ENCODE assay signal across 34 cellular contexts in the genomic region with DNA sequence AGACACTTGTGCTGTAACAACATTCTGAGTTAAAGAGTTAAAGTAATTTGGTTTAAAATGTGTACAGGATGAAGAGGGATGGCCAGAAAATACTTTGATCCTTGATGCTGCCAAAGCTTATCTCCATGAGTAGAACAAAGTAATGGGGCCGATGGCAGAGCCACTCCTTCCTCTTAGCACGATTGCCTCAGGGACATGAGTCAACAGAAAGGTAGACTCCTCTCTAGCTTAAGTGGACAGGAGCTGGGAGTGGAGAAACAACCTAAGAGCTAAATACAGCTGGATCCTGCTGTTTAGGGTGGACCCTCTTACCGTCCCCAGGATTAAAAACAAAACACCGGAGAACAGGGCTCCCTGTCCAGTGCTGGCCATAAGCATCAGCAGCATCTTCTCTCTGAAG.
"Had no signal": no experiment of that assay in that cellular context is flagged by ENCODE, and none has a peak within 500 bp of the region (broad histone marks: within the 10 kb centered on the region; RNA-seq: fewer than 3 reads in every experiment).

No MANE protein-coding gene starts in this region.

- DNase-seq: activated B cell treated with CpG ODN at 0.5 μM for 24 hours; activated CD4-positive, alpha-beta memory T cell treated with anti-CD3 and anti-CD28 coated beads for 36 hours; activated CD4-positive, alpha-beta T cell treated with anti-CD3 and anti-CD28 coated beads for 4 hours; activated CD4-positive, alpha-beta T cell treated with anti-CD3 and anti-CD28 coated beads, Interleukin-2, amount 50 U/mL, for 1 hour; activated CD4-positive, CD25-positive, alpha-beta regulatory T cell treated with anti-CD3 and anti-CD28 coated beads, Interleukin-2, amount 50 U/mL, for 72 hours; activated CD8-positive, alpha-beta memory T cell treated with anti-CD3 and anti-CD28 coated beads, Interleukin-2, amount 50 U/mL, for 4 hours; activated gamma-delta T cell treated with Interleukin-2 at 50 U/mL for 16 hours; activated naive CD4-positive, alpha-beta T cell treated with anti-CD3 and anti-CD28 coated beads for 36 hours; activated naive CD8-positive, alpha-beta T cell treated with anti-CD3 and anti-CD28 coated beads, Interleukin-2, amount 50 U/mL, for 24 hours; activated T-cell treated with anti-CD3 and anti-CD28 coated beads for 4 hours; activated T-cell treated with anti-CD3 and anti-CD28 coated beads, Interleukin-2, amount 50 U/mL, for 4 hours; anterior cingulate cortex; NCI-H1048; NCI-H1105 treated with DMSO at 0.1 percent for 48 hours; NCI-H1436; NCI-H1694; NCI-H1930; NCI-H226; NCI-H446 treated with DMSO at 0.1 percent for 48 hours; NCI-H524; NCI-H69; NCI-H82; PC-3; Peyer's patch; RPMI8226; SIG-M5; T-helper 1 cell; T-helper 2 cell; T-helper 9 cell had no signal

- H3K27me3 ChIP-seq: cardiac muscle cell, Peyer's patch had no signal

- H3K36me3 ChIP-seq: cardiac muscle cell, Peyer's patch had no signal

- H3K4me3 ChIP-seq: cardiac muscle cell, K562, Peyer's patch had no signal

- H3K27ac ChIP-seq: cardiac muscle cell, Peyer's patch, VCaP had no signal

- FAIRE-seq: K562 had no signal

- ATAC-seq: activated naive CD8-positive, alpha-beta T cell treated with anti-CD3 and anti-CD28 coated beads, Interleukin-2, amount 50 U/mL, for 24 hours; activated T-cell treated with anti-CD3 and anti-CD28 coated beads, Interleukin-2, amount 50 U/mL, for 4 hours; K562; PC-3; Right ventricle myocardium inferior; SK-N-SH treated with all-trans-retinoic acid at 6 μM for 48 hours had no signal

- H3K9me3 ChIP-seq: Peyer's patch had no signal

- H3K4me1 ChIP-seq: Peyer's patch had no signal
